ENCODE assay signal across 9 cellular contexts in genomic region chr20:57440678-57441509, GRCh38. TPM values are rescaled to one million over a fixed set of nuclear protein-coding genes. Genes with fewer than 3 reads are reported as not detected.
DNase-seq lines count a peak whose midpoint lies in the region; ATAC-seq and TF ChIP-seq lines count a peak whose summit lies in the region.
"Had no signal": no experiment of that assay in that cellular context is flagged by ENCODE, and none has a peak within 500 bp of the region (broad histone marks: within the 10 kb centered on the region; RNA-seq: fewer than 3 reads in every experiment).

No MANE protein-coding gene starts in this region.

- peak overlapping the region in 2 of 59 donors; percentile 23 for H3K4me3 ChIP-seq in dorsolateral prefrontal cortex
- H3K4me3 ChIP-seq in right lobe of liver: no peak overlapping the region

- no peaks in the 10 kb centered on the region for H3K36me3 Mint-ChIP-seq in activated naive CD4-positive, alpha-beta T cell treated with anti-CD3 and anti-CD28 coated beads, Interleukin-2, amount 10 ng/mL, durations not matched to agents 7 days and 5 days

- no peaks in the 10 kb centered on the region for H3K9me3 ChIP-seq in right lobe of liver

- H3K4me1 Mint-ChIP-seq in activated naive CD4-positive, alpha-beta T cell treated with anti-CD3 and anti-CD28 coated beads, Interleukin-2, amount 10 ng/mL, durations not matched to agents 7 days and 5 days: peaks cover 24% of the 10 kb centered on the region

- H3K27ac ChIP-seq in dorsolateral prefrontal cortex: peak overlapping the region; percentile 76 to 98 (median 92)
- peak overlapping the region; percentile 75 to 97 (median 95) for H3K27ac ChIP-seq in right lobe of liver

- ATAC-seq in right lobe of liver (peak; percentile 71 to 84 (median 78)), GM18517 (IDR thresholded peaks at IDR 0.05; ENCODE audit: unreplicated experiment) (no peak)

- intact Hi-C loops in dorsolateral prefrontal cortex (cut with DNase I) (loop anchor here (1.0 to 5.0 kb wide), 3 partner anchors 46 to 51 kb away; no protein-coding TSS in a partner anchor), right lobe of liver (cut with DNase I) (no loop called here)

- H3K36me3 ChIP-seq in right lobe of liver: no peaks in the 10 kb centered on the region

- H3K27me3 ChIP-seq in dorsolateral prefrontal cortex (no peaks in the 10 kb centered on the region), right lobe of liver (no peaks in the 10 kb centered on the region)

- CTCF ChIA-PET in activated naive CD4-positive, alpha-beta T cell treated with anti-CD3 and anti-CD28 coated beads, Interleukin-2, amount 10 ng/mL, durations not matched to agents 7 days and 5 days (lab: Charles Lee): no interaction called here

- TF ChIP-seq POLR2A in right lobe of liver (IDR thresholded peaks at IDR 0.05): peak; percentile 88

- H3K27me3 Mint-ChIP-seq in activated naive CD4-positive, alpha-beta T cell treated with anti-CD3 and anti-CD28 coated beads, Interleukin-2, amount 10 ng/mL, durations not matched to agents 7 days and 5 days: peaks cover 31% of the 10 kb centered on the region

- TF ChIP-seq CTCF in dorsolateral prefrontal cortex (IDR thresholded peaks at IDR 0.05 in 54 of 56, conservative IDR thresholded peaks at IDR 0.05 in 2 of 56; ENCODE audit: low read depth in 1 of 56, partially characterized antibody in 56 of 56) (peak in 10 of 56 donors; percentile 3 to 27 (median 16)), right lobe of liver (IDR thresholded peaks at IDR 0.05) (no peak)

- H3K4me1 ChIP-seq in right lobe of liver: peaks cover 0 to 45% (median 26%) of the 10 kb centered on the region in 4 donors

- no peak overlapping the region for H3K27ac Mint-ChIP-seq in activated naive CD4-positive, alpha-beta T cell treated with anti-CD3 and anti-CD28 coated beads, Interleukin-2, amount 10 ng/mL, durations not matched to agents 7 days and 5 days

- no peak overlapping the region for H3K4me3 Mint-ChIP-seq in activated naive CD4-positive, alpha-beta T cell treated with anti-CD3 and anti-CD28 coated beads, Interleukin-2, amount 10 ng/mL, durations not matched to agents 7 days and 5 days

- DNase-seq in M059J (ENCODE audit: low read depth): peak; percentile 48
- peak; percentile 36 to 97 (median 90) for DNase-seq in dorsolateral prefrontal cortex
- DNase-seq in right lobe of liver: peak; percentile 88 to 96 (median 96)
- DNase-seq in superior temporal gyrus (ENCODE audit: extremely low spot score): peak; percentile 93
- DNase-seq in activated naive CD4-positive, alpha-beta T cell treated with anti-CD3 and anti-CD28 coated beads, Interleukin-2, amount 10 ng/mL, durations not matched to agents 7 days and 5 days: no peak
- no peak for DNase-seq in NOMO-1 (lab: John Stamatoyannopoulos, UW; ENCODE audit: unreplicated experiment in 2 of 2)
- DNase-seq in NCI-H2227 treated with DMSO at 0.1 percent for 48 hours (lab: John Stamatoyannopoulos, UW): no peak
- DNase-seq: NCI-H1417 treated with DMSO at 0.1 percent for 48 hours had no signal

- 11% methylated on average over 9 of the region's 33 CpGs for WGBS in right lobe of liver (ENCODE audit: insufficient coverage, low coverage, low lambda C conversion rate, missing lambda C conversion rate)

- peaks cover 2% of the 10 kb centered on the region for H3K9me3 Mint-ChIP-seq in activated naive CD4-positive, alpha-beta T cell treated with anti-CD3 and anti-CD28 coated beads, Interleukin-2, amount 10 ng/mL, durations not matched to agents 7 days and 5 days

RNA-seq across cellular contexts. Expression of gene RBM38, which starts 49.7 kb away (rescaled TPM):
- total RNA-seq in M059J (2014; rRNA removed; shearing (Covaris generic)): 14.0 and 16.1 TPM in 2 replicates
- total RNA-seq in dorsolateral prefrontal cortex (10 to 100 TPM in 112 of 120 experiments, 1 to 10 TPM in 8; 8.5 to 26.9 (median 13.2) TPM), right lobe of liver (10 to 100 TPM in 3 of 6 experiments, 1 to 10 TPM in 3; 3.9 to 16.9 (median 9.6) TPM)

Comparison
In these comparisons a context has a peak if more than half of its experiments do, and no peak if none do; other contexts are left out.
1. DNase-seq: peak in M059J (single experiment), dorsolateral prefrontal cortex (10 of 10), right lobe of liver (3 of 3) and superior temporal gyrus (single experiment); none in activated naive CD4-positive, alpha-beta T cell treated with anti-CD3 and anti-CD28 coated beads, Interleukin-2, amount 10 ng/mL, durations not matched to agents 7 days and 5 days (single experiment), NOMO-1 (0 of 2) and NCI-H2227 treated with DMSO at 0.1 percent for 48 hours (single experiment).
2. intact Hi-C loops: an anchor here in dorsolateral prefrontal cortex (1.0 to 5.0 kb wide); none called in right lobe of liver.